ENCODE assay signal across 8 cellular contexts in the genomic region with DNA sequence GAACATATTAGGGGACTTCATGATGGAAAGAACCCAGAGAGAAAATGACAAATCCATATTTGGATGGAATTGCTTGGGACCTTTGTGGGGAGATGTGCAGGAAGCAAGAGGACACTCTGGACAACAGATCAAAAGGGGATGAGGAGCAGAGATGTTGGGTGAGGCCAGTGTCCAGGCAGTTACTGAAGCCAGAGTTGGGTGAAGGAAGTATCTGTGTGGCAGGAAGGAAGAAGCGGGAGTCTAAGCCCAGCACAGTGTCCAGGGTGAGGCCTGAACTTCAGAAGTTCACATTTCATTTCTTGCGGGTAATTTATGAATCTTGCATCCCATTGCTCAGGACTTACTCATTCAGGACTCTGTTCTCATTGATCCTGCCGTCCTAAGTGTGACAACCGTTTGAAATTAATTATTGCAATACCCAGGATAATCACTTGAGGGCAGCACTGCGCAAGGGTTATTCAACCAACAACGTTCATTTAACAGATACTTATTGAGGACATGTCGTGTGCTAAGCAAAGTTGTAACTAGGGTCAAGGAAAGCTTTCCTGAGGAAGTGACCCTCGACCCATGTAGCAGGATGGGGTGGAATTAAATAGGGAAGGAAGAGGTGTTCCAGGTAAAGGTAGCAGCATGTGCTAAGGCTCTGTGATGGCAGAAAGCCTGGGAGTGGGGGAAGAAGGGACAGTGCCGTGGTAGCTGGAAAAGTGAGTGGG.
A peak's percentile ranks its signal among the peaks of the same experiment; 100 is the strongest.
DNase-seq lines count a peak whose midpoint lies in the region; TF ChIP-seq lines count a peak whose summit lies in the region.

No MANE protein-coding gene starts in this region.

- TF ChIP-seq POLR2A in transverse colon (IDR thresholded peaks at IDR 0.05) = no peak

- H3K27ac Mint-ChIP-seq in activated CD4-positive, alpha-beta T cell treated with anti-CD3 and anti-CD28 coated beads, Interleukin-2, amount 10 ng/mL, durations not matched to agents 24 days and 14 days = no peak overlapping the region

- H3K4me1 ChIP-seq in HEK293 (ENCODE audit: control insufficient read depth, insufficient read depth, low read length) = no peaks in the 10 kb centered on the region
- H3K4me1 ChIP-seq in transverse colon = no peaks in the 10 kb centered on the region

- WGBS in transverse colon (ENCODE audit: low coverage in 1 of 2), 2 donors = 9 to 22% methylated on average over 6 to 9 of the region's 9 CpGs

- peaks cover 6% of the 10 kb centered on the region for H3K27me3 Mint-ChIP-seq in activated CD4-positive, alpha-beta T cell treated with anti-CD3 and anti-CD28 coated beads, Interleukin-2, amount 10 ng/mL, durations not matched to agents 24 days and 14 days

- DNase-seq in ELR (ENCODE audit: low read depth) = peak; percentile 76
- DNase-seq in NCI-H226 = peak; percentile 18
- DNase-seq in activated CD4-positive, alpha-beta T cell treated with anti-CD3 and anti-CD28 coated beads, Interleukin-2, amount 10 ng/mL, durations not matched to agents 24 days and 14 days = peak; percentile 93
- no peak for DNase-seq in dorsolateral prefrontal cortex
- DNase-seq in mucosa of gallbladder (ENCODE audit: low spot score) = peak; percentile 68
- DNase-seq in transverse colon = peak; percentile 47
- no peak for DNase-seq in NCI-H774 (lab: John Stamatoyannopoulos, UW)

- in situ Hi-C loops in transverse colon (cut with MboI; ENCODE audit: low pct_ligation_motif_present in 1 of 4, low pct_unique_long_range_greater_than_20kb in 1 of 4, low sequenced_read_pairs in 3 of 4) = loop anchor here in 3 of 4 donors (25.0 kb wide), 3 partner anchors 160 to 485 kb away; no protein-coding TSS in a partner anchor

- CTCF ChIA-PET in HEK293 (lab: Yijun Ruan, JAX) = interaction anchor here (0.5 to 2.9 kb wide), 40 partner anchors 10 to 452 kb away, joined by 3 to 12 read pairs (median 3); no protein-coding TSS in a partner anchor

- H3K4me3 Mint-ChIP-seq in activated CD4-positive, alpha-beta T cell treated with anti-CD3 and anti-CD28 coated beads, Interleukin-2, amount 10 ng/mL, durations not matched to agents 24 days and 14 days = peak overlapping the region; percentile 7

- peaks cover 5% of the 10 kb centered on the region for H3K36me3 Mint-ChIP-seq in activated CD4-positive, alpha-beta T cell treated with anti-CD3 and anti-CD28 coated beads, Interleukin-2, amount 10 ng/mL, durations not matched to agents 24 days and 14 days (ENCODE audit: low read depth)

- TF ChIP-seq CTCF in HEK293 (tag by site-specific recombination; IDR thresholded peaks at IDR 0.05) = peak; percentile 35
- TF ChIP-seq CTCF in dorsolateral prefrontal cortex (IDR thresholded peaks at IDR 0.05 in 54 of 56, conservative IDR thresholded peaks at IDR 0.05 in 2 of 56; ENCODE audit: low read depth in 1 of 56, partially characterized antibody in 56 of 56) = peak in 54 of 56 donors; percentile 15 to 60 (median 46)
- peak; percentile 43 to 69 (median 58) for TF ChIP-seq CTCF in transverse colon (IDR thresholded peaks at IDR 0.05)

- H3K4me1 Mint-ChIP-seq in activated CD4-positive, alpha-beta T cell treated with anti-CD3 and anti-CD28 coated beads, Interleukin-2, amount 10 ng/mL, durations not matched to agents 24 days and 14 days = peaks cover 12% of the 10 kb centered on the region

- intact Hi-C loops in activated CD4-positive, alpha-beta T cell treated with anti-CD3 and anti-CD28 coated beads, Interleukin-2, amount 10 ng/mL, durations not matched to agents 24 days and 14 days (cut with micrococcal nuclease) = loop anchor here (1.0 to 5.0 kb wide), 7 partner anchors 60 to 488 kb away; a partner anchor contains a TSS
- intact Hi-C loops in dorsolateral prefrontal cortex (cut with DNase I) = no loop called here
- intact Hi-C loops in transverse colon (cut with DNase I; ENCODE audit: low total_unique reads) = loop anchor here (5.0 kb wide), 1 partner anchor 40 kb away; no protein-coding TSS in a partner anchor

- TF ChIP-seq EP300 in transverse colon (IDR thresholded peaks at IDR 0.05; ENCODE audit: low read depth) = no peak

- POLR2A ChIA-PET in HEK293 (lab: Yijun Ruan, JAX) = interaction anchor here (0.6 kb wide), 1 partner anchor 321 kb away, joined by 3 read pairs; no protein-coding TSS in a partner anchor

- no peaks in the 10 kb centered on the region for H3K9me3 ChIP-seq in HEK293 (ENCODE audit: control insufficient read depth, insufficient read depth, low read depth, low read length)
- H3K9me3 ChIP-seq in transverse colon = no peaks in the 10 kb centered on the region

- peaks cover 4% of the 10 kb centered on the region for H3K9me3 Mint-ChIP-seq in activated CD4-positive, alpha-beta T cell treated with anti-CD3 and anti-CD28 coated beads, Interleukin-2, amount 10 ng/mL, durations not matched to agents 24 days and 14 days

- H3K27ac ChIP-seq in HEK293 (ENCODE audit: extremely low read depth, low read depth, low read length) (no peak overlapping the region), dorsolateral prefrontal cortex (no peak overlapping the region), transverse colon (no peak overlapping the region)

- H3K36me3 ChIP-seq in HEK293 (ENCODE audit: control insufficient read depth in 2 of 2, insufficient read depth in 1 of 2, low read length in 2 of 2) (no peaks in the 10 kb centered on the region), transverse colon (no peaks in the 10 kb centered on the region)

- H3K27me3 ChIP-seq in dorsolateral prefrontal cortex (no peaks in the 10 kb centered on the region), transverse colon (no peaks in the 10 kb centered on the region)

- H3K4me3 ChIP-seq in HEK293 (ENCODE audit: low read depth, low read length) = no peak overlapping the region
- no peak overlapping the region for H3K4me3 ChIP-seq in dorsolateral prefrontal cortex
- H3K4me3 ChIP-seq in transverse colon = no peak overlapping the region

TF ChIP-seq in HEK293, 187 proteins besides CTCF, POLR2A, EP300 and RAD21 (continues in another document):
- TF ChIP-seq, protein P1, sequence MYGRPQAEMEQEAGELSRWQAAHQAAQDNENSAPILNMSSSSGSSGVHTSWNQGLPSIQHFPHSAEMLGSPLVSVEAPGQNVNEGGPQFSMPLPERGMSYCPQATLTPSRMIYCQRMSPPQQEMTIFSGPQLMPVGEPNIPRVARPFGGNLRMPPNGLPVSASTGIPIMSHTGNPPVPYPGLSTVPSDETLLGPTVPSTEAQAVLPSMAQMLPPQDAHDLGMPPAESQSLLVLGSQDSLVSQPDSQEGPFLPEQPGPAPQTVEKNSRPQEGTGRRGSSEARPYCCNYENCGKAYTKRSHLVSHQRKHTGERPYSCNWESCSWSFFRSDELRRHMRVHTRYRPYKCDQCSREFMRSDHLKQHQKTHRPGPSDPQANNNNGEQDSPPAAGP (tag by site-specific recombination; IDR thresholded peaks at IDR 0.05) = no peak
- peak; percentile 91 for TF ChIP-seq ZNF664 (tag by site-specific recombination; IDR thresholded peaks at IDR 0.05)
- no peak for TF ChIP-seq ZNF114 (tag by site-specific recombination; IDR thresholded peaks at IDR 0.05)
- no peak for TF ChIP-seq GLI2 (tag by site-specific recombination; IDR thresholded peaks at IDR 0.05; ENCODE audit: borderline replicate concordance, low read depth)
- TF ChIP-seq, protein P2, sequence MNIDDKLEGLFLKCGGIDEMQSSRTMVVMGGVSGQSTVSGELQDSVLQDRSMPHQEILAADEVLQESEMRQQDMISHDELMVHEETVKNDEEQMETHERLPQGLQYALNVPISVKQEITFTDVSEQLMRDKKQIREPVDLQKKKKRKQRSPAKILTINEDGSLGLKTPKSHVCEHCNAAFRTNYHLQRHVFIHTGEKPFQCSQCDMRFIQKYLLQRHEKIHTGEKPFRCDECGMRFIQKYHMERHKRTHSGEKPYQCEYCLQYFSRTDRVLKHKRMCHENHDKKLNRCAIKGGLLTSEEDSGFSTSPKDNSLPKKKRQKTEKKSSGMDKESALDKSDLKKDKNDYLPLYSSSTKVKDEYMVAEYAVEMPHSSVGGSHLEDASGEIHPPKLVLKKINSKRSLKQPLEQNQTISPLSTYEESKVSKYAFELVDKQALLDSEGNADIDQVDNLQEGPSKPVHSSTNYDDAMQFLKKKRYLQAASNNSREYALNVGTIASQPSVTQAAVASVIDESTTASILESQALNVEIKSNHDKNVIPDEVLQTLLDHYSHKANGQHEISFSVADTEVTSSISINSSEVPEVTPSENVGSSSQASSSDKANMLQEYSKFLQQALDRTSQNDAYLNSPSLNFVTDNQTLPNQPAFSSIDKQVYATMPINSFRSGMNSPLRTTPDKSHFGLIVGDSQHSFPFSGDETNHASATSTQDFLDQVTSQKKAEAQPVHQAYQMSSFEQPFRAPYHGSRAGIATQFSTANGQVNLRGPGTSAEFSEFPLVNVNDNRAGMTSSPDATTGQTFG (tag by site-specific recombination; IDR thresholded peaks at IDR 0.05; ENCODE audit: borderline replicate concordance) = no peak
- TF ChIP-seq ZNF24 (tag by site-specific recombination; IDR thresholded peaks at IDR 0.05) = no peak
- TF ChIP-seq, protein P3, sequence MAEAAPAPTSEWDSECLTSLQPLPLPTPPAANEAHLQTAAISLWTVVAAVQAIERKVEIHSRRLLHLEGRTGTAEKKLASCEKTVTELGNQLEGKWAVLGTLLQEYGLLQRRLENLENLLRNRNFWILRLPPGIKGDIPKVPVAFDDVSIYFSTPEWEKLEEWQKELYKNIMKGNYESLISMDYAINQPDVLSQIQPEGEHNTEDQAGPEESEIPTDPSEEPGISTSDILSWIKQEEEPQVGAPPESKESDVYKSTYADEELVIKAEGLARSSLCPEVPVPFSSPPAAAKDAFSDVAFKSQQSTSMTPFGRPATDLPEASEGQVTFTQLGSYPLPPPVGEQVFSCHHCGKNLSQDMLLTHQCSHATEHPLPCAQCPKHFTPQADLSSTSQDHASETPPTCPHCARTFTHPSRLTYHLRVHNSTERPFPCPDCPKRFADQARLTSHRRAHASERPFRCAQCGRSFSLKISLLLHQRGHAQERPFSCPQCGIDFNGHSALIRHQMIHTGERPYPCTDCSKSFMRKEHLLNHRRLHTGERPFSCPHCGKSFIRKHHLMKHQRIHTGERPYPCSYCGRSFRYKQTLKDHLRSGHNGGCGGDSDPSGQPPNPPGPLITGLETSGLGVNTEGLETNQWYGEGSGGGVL (tag by site-specific recombination; IDR thresholded peaks at IDR 0.05) = no peak
- no peak for TF ChIP-seq ZNF132 (tag by site-specific recombination; IDR thresholded peaks at IDR 0.05; ENCODE audit: borderline replicate concordance)
- TF ChIP-seq ZNF654 (tag by site-specific recombination; IDR thresholded peaks at IDR 0.05; ENCODE audit: low read depth) = peak; percentile 70

Comparison
In these comparisons a context has a peak if more than half of its experiments do, and no peak if none do; other contexts are left out.
1. DNase-seq: peak in ELR (single experiment), NCI-H226 (single experiment), activated CD4-positive, alpha-beta T cell treated with anti-CD3 and anti-CD28 coated beads, Interleukin-2, amount 10 ng/mL, durations not matched to agents 24 days and 14 days (single experiment), mucosa of gallbladder (single experiment) and transverse colon (single experiment); none in dorsolateral prefrontal cortex (0 of 10) and NCI-H774 (single experiment).
2. intact Hi-C loops: an anchor here in activated CD4-positive, alpha-beta T cell treated with anti-CD3 and anti-CD28 coated beads, Interleukin-2, amount 10 ng/mL, durations not matched to agents 24 days and 14 days (1.0 to 5.0 kb wide) and transverse colon (5.0 kb wide); none called in dorsolateral prefrontal cortex.
3. Peak in every context shown above with its lines, with median percentiles within 50 percentile points of each other: CTCF ChIP-seq.